ENCODE assay signal across 9 cellular contexts in the genomic region with DNA sequence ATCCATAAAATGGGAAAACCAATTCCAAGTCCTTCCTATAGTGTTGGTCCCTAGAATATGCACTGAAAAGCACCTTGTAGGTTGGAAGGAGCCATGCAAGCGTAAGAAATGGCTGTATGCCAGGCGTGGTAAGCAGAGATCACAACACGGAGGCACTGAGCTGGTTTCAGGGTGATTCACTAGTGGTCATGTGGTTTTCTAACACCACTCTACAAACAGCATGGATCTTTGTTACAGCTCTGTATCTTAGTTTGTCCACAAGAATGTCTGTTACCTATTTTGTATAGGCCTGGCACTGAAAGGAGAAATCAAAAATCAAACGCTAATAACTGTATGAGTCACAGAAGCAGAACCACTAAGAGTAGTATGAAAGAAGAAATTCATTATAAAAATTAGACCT.
DNase-seq lines count a peak whose midpoint lies in the region; ATAC-seq, FAIRE-seq and TF ChIP-seq lines count a peak whose summit lies in the region.
"Had no signal": no experiment of that assay in that cellular context is flagged by ENCODE, and none has a peak within 500 bp of the region (broad histone marks: within the 10 kb centered on the region; RNA-seq: fewer than 3 reads in every experiment).

No MANE protein-coding gene starts in this region.

- H3K9me3 Mint-ChIP-seq in immature natural killer cell (peaks cover 0 to 5% (median 0%) of the 10 kb centered on the region in 6 donors), mesothelial cell of epicardium (peaks cover 9% of the 10 kb centered on the region)

- TF ChIP-seq CTCF in GM06990 (IDR thresholded peaks at IDR 0.05; ENCODE audit: insufficient read depth, low read length, poor library complexity, severe bottlenecking) (no peak), mesothelial cell of epicardium (IDR thresholded peaks at IDR 0.05; ENCODE audit: unreplicated experiment) (no peak)

- no peak overlapping the region for H3K4me3 ChIP-seq in GM06990 (replicated peaks; ENCODE audit: low read depth, low read length)

- H3K4me1 Mint-ChIP-seq in immature natural killer cell (no peaks in the 10 kb centered on the region), mesothelial cell of epicardium (peaks cover 13% of the 10 kb centered on the region)
- H3K4me1 Mint-ChIP-seq: T-helper 17 cell had no signal

- no peaks in the 10 kb centered on the region for H3K36me3 ChIP-seq in GM06990 (ENCODE audit: control insufficient read depth, insufficient read depth, low read length)

- H3K36me3 Mint-ChIP-seq in immature natural killer cell (no peaks in the 10 kb centered on the region), mesothelial cell of epicardium (no peaks in the 10 kb centered on the region)

- FAIRE-seq in RCC 7860 (lab: Jason Lieb, UNC), result peak; percentile 96

- H3K27me3 ChIP-seq in GM06990 (replicated peaks; ENCODE audit: control insufficient read depth, insufficient read depth, low read length), result no peaks in the 10 kb centered on the region

- H3K27ac Mint-ChIP-seq in immature natural killer cell (no peak overlapping the region), mesothelial cell of epicardium (no peak overlapping the region)
- H3K27ac Mint-ChIP-seq: T-helper 17 cell had no signal

- ATAC-seq in GM21825 (IDR thresholded peaks at IDR 0.05; ENCODE audit: unreplicated experiment), result peak; percentile 55
- ATAC-seq in GM19324 (IDR thresholded peaks at IDR 0.05; ENCODE audit: low FRiP score, unreplicated experiment), result no peak
- ATAC-seq in HG02623 (IDR thresholded peaks at IDR 0.05; ENCODE audit: unreplicated experiment), result no peak
- ATAC-seq: T-helper 17 cell had no signal

- peaks cover 3 to 6% (median 5%) of the 10 kb centered on the region in 3 donors for H3K27me3 Mint-ChIP-seq in immature natural killer cell (ENCODE audit: low read depth in 3 of 3)
- no peaks in the 10 kb centered on the region for H3K27me3 Mint-ChIP-seq in mesothelial cell of epicardium (ENCODE audit: low read depth)
- H3K27me3 Mint-ChIP-seq: T-helper 17 cell had no signal

- no peak overlapping the region for H3K4me3 Mint-ChIP-seq in immature natural killer cell
- H3K4me3 Mint-ChIP-seq in mesothelial cell of epicardium, result no peak overlapping the region
- H3K4me3 Mint-ChIP-seq: T-helper 17 cell had no signal

- DNase-seq in GM06990 (ENCODE audit: extremely low read depth, insufficient read length), result peak; percentile 1
- DNase-seq in RCC 7860 (ENCODE audit: low spot score), result peak; percentile 79
- DNase-seq in hepatic stellate cell (ENCODE audit: low spot score), result peak; percentile 16
- no peak for DNase-seq in immature natural killer cell
- DNase-seq in mesothelial cell of epicardium (ENCODE audit: low spot score in 2 of 2, unreplicated experiment in 2 of 2), result no peak
- DNase-seq: T-helper 17 cell had no signal

Comparison
In these comparisons a context has a peak if more than half of its experiments do, and no peak if none do; other contexts are left out.
1. DNase-seq: peak in GM06990 (single experiment), RCC 7860 (single experiment) and hepatic stellate cell (single experiment); none in immature natural killer cell (0 of 3) and mesothelial cell of epicardium (0 of 2).